ENCODE assay signal across 9 cellular contexts in genomic region chr3:193872265-193872753, GRCh38.
DNase-seq lines count a peak whose midpoint lies in the region; ATAC-seq, FAIRE-seq and TF ChIP-seq lines count a peak whose summit lies in the region.
"Had no signal": no experiment of that assay in that cellular context is flagged by ENCODE, and none has a peak within 500 bp of the region (broad histone marks: within the 10 kb centered on the region; RNA-seq: fewer than 3 reads in every experiment).

No MANE protein-coding gene starts in this region.

- FAIRE-seq in keratinocyte (lab: Jason Lieb, UNC) = peak; percentile 97

- peaks cover 62% of the 10 kb centered on the region for H3K4me1 ChIP-seq in keratinocyte (ENCODE audit: control insufficient read depth, extremely low read depth, insufficient read depth, low read length)

- peak overlapping the region; percentile 61 for H3K4me2 ChIP-seq in keratinocyte (ENCODE audit: control insufficient read depth, extremely low read depth, insufficient read depth, low read depth, low read length)

- peak overlapping the region in 2 of 3 experiments; percentile 2 to 11 for H3K4me3 ChIP-seq in keratinocyte (ENCODE audit: control insufficient read depth in 2 of 3, extremely low read depth in 1 of 3, insufficient read depth in 2 of 3, low read depth in 1 of 3, low read length in 3 of 3)
- H3K4me3 ChIP-seq: tibial nerve had no signal

- no peaks in the 10 kb centered on the region for H3K9me3 Mint-ChIP-seq in activated T-cell treated with anti-CD3 and anti-CD28 coated beads, Interleukin-2, amount 50 U/mL, for 24 hours
- H3K9me3 Mint-ChIP-seq in T-cell = no peaks in the 10 kb centered on the region

- H4K20me1 ChIP-seq in keratinocyte (ENCODE audit: control insufficient read depth, extremely low read depth, insufficient read depth, low read length) = no peaks in the 10 kb centered on the region

- peak overlapping the region; percentile 24 for H3K27ac Mint-ChIP-seq in activated T-cell treated with anti-CD3 and anti-CD28 coated beads, Interleukin-2, amount 50 U/mL, for 24 hours
- H3K27ac Mint-ChIP-seq in T-cell = no peak overlapping the region

- H3K79me2 ChIP-seq in keratinocyte (ENCODE audit: control insufficient read depth, insufficient read depth, low read length) = no peaks in the 10 kb centered on the region

- H3K4me1 Mint-ChIP-seq in activated T-cell treated with anti-CD3 and anti-CD28 coated beads, Interleukin-2, amount 50 U/mL, for 24 hours (ENCODE audit: low read depth) = peaks cover 11% of the 10 kb centered on the region
- peaks cover 0 to 13% (median 5%) of the 10 kb centered on the region in 3 donors for H3K4me1 Mint-ChIP-seq in T-cell

- CTCF ChIA-PET in T-cell (lab: Charles Lee) = no interaction called here

- no peaks in the 10 kb centered on the region for H3K27me3 ChIP-seq in keratinocyte (ENCODE audit: control insufficient read depth, extremely low read depth, insufficient read depth, low read length)

- no peaks in the 10 kb centered on the region for H3K9me1 ChIP-seq in keratinocyte (ENCODE audit: control insufficient read depth, extremely low read depth, insufficient read depth, low read length)

- peak overlapping the region; percentile 63 for H3K27ac ChIP-seq in keratinocyte (ENCODE audit: control insufficient read depth, insufficient read depth, low read length)
- H3K27ac ChIP-seq: tibial nerve had no signal

- H3K36me3 Mint-ChIP-seq in activated T-cell treated with anti-CD3 and anti-CD28 coated beads, Interleukin-2, amount 50 U/mL, for 24 hours (ENCODE audit: low read depth) = no peaks in the 10 kb centered on the region
- no peaks in the 10 kb centered on the region for H3K36me3 Mint-ChIP-seq in T-cell

- dilution Hi-C loops in keratinocyte (cut with MboI; ENCODE audit: extremely low pct_ligation_motif_present, low sequenced_read_pairs) = no loop called here

- no peaks in the 10 kb centered on the region for H3K36me3 ChIP-seq in keratinocyte (ENCODE audit: control insufficient read depth in 2 of 2, extremely low read depth in 1 of 2, insufficient read depth in 2 of 2, low read length in 2 of 2)
- H3K36me3 ChIP-seq: tibial nerve had no signal

- TF ChIP-seq CTCF in keratinocyte (optimal IDR thresholded peaks at IDR 0.05 in 1 of 3, IDR thresholded peaks at IDR 0.05 in 1 of 3, conservative IDR thresholded peaks at IDR 0.05 in 1 of 3; ENCODE audit: extremely low read depth in 1 of 3, insufficient read depth in 2 of 3, low read length in 3 of 3) = no peak

- H3K27me3 Mint-ChIP-seq in activated T-cell treated with anti-CD3 and anti-CD28 coated beads, Interleukin-2, amount 50 U/mL, for 24 hours = peaks cover 54% of the 10 kb centered on the region
- peaks cover 25 to 31% of the 10 kb centered on the region in 2 donors for H3K27me3 Mint-ChIP-seq in T-cell

- no peak overlapping the region for H3K4me3 Mint-ChIP-seq in activated T-cell treated with anti-CD3 and anti-CD28 coated beads, Interleukin-2, amount 50 U/mL, for 24 hours
- no peak overlapping the region for H3K4me3 Mint-ChIP-seq in T-cell

- peak; percentile 63 for ATAC-seq in HG03066 (IDR thresholded peaks at IDR 0.05; ENCODE audit: low read depth, unreplicated experiment)
- no peak for ATAC-seq in T-cell (replicated peaks in 1 of 4)

- H3K9me3 ChIP-seq in keratinocyte (ENCODE audit: control insufficient read depth, low read depth, low read length) = no peaks in the 10 kb centered on the region
- H3K9me3 ChIP-seq: tibial nerve had no signal

- POLR2A ChIA-PET in T-cell (lab: Charles Lee) = no interaction called here

- peak overlapping the region; percentile 33 for H3K9ac ChIP-seq in keratinocyte (ENCODE audit: control insufficient read depth, extremely low read depth, insufficient read depth, low read length)

- no peak for DNase-seq in activated T-cell treated with anti-CD3 and anti-CD28 coated beads, Interleukin-2, amount 50 U/mL, for 24 hours
- DNase-seq in activated T-cell treated with anti-CD3 and anti-CD28 coated beads for 4 hours (no peak), SW 1271 (lab: John Stamatoyannopoulos, UW) (peak; percentile 70 to 92), keratinocyte (ENCODE audit: low read depth, low spot score) (peak; percentile 94), NOMO-1 treated with DMSO at 0.1 percent for 48 hours (lab: John Stamatoyannopoulos, UW; ENCODE audit: unreplicated experiment) (no peak), T-cell (no peak), Ammon's horn (ENCODE audit: low spot score) (no peak)

- H2AFZ ChIP-seq in keratinocyte (ENCODE audit: control insufficient read depth, low read length) = no peak overlapping the region

Comparison
In these comparisons a context has a peak if more than half of its experiments do, and no peak if none do; other contexts are left out.
1. DNase-seq: peak in SW 1271 (2 of 2) and keratinocyte (single experiment); none in activated T-cell treated with anti-CD3 and anti-CD28 coated beads, Interleukin-2, amount 50 U/mL, for 24 hours (single experiment), activated T-cell treated with anti-CD3 and anti-CD28 coated beads for 4 hours (single experiment), NOMO-1 treated with DMSO at 0.1 percent for 48 hours (single experiment), T-cell (0 of 34) and Ammon's horn (single experiment).